ENCODE assay signal across 16 cellular contexts in genomic region chr6:14882394-14883073, GRCh38.
DNase-seq lines count a peak whose midpoint lies in the region; TF ChIP-seq lines count a peak whose summit lies in the region.
"Had no signal": no experiment of that assay in that cellular context is flagged by ENCODE, and none has a peak within 500 bp of the region (broad histone marks: within the 10 kb centered on the region; RNA-seq: fewer than 3 reads in every experiment).

No MANE protein-coding gene starts in this region.

- H3K9me3 ChIP-seq in A673 (ENCODE audit: low read depth, low read length, poor library complexity, severe bottlenecking) (no peaks in the 10 kb centered on the region), testis (no peaks in the 10 kb centered on the region)
- H3K9me3 ChIP-seq: gastroesophageal sphincter had no signal

- POLR2A ChIA-PET in A673 (lab: Charles Lee; ENCODE audit: low non-redundant PET) (no interaction called here), HEK293T (lab: Yijun Ruan, JAX) (no interaction called here)

- CTCF ChIA-PET in A673 (lab: Charles Lee): no interaction called here
- CTCF ChIA-PET in HEK293T (lab: Yijun Ruan, JAX): interaction anchor here (1.2 kb wide), 1 partner anchor 23 kb away, joined by 4 read pairs; no protein-coding TSS in a partner anchor

- DNase-seq in A673 (ENCODE audit: low spot score) (no peak), NB4 (ENCODE audit: low read depth) (peak; percentile 52), epithelial cell of esophagus (ENCODE audit: low read depth) (peak; percentile 74), COLO829 (ENCODE audit: low spot score) (no peak), HEK293T (ENCODE audit: extremely low spot score) (no peak), testis (no peak), AG08396 (ENCODE audit: low spot score) (no peak)
- DNase-seq: activated CD4-positive, alpha-beta T cell treated with anti-CD3 and anti-CD28 coated beads for 1 hour; activated T-cell treated with anti-CD3 and anti-CD28 coated beads, Interleukin-2, amount 50 U/mL, for 4 hours; dorsolateral prefrontal cortex; MM.1S; NCI-H446; OCI-M1; T-cell had no signal

- 57 to 67% methylated on average over 9 of the region's 9 CpGs for WGBS in testis, 2 donors

- H3K27me3 Mint-ChIP-seq in nephron (ENCODE audit: low read depth): peaks cover 12% of the 10 kb centered on the region
- H3K27me3 Mint-ChIP-seq: T-cell had no signal

- no peaks in the 10 kb centered on the region for H3K36me3 ChIP-seq in A673 (ENCODE audit: insufficient read depth, low read length, poor library complexity, severe bottlenecking)
- no peaks in the 10 kb centered on the region for H3K36me3 ChIP-seq in testis (ENCODE audit: low read depth, missing control alignments)
- H3K36me3 ChIP-seq: gastroesophageal sphincter had no signal

- H3K27ac ChIP-seq in A673 (ENCODE audit: low read depth, low read length, poor library complexity, severe bottlenecking) (peak overlapping the region; percentile 60), testis (no peak overlapping the region)
- H3K27ac ChIP-seq: dorsolateral prefrontal cortex, gastroesophageal sphincter had no signal

- no peaks in the 10 kb centered on the region for H3K36me3 Mint-ChIP-seq in nephron (ENCODE audit: low read depth)
- H3K36me3 Mint-ChIP-seq: T-cell had no signal

- peak overlapping the region in 2 of 3 experiments; percentile 5 to 42 for H3K4me3 Mint-ChIP-seq in nephron
- H3K4me3 Mint-ChIP-seq: activated T-cell treated with anti-CD3 and anti-CD28 coated beads, Interleukin-2, amount 50 U/mL, for 4 hours; T-cell had no signal

- BruUV-seq in A673 (replicated peaks; lab: Mats Ljungman, UMichigan): no TSS peak

- H3K4me1 Mint-ChIP-seq in nephron: peaks cover 51% of the 10 kb centered on the region

- H3K4me3 ChIP-seq in A673 (ENCODE audit: low read depth, low read length, poor library complexity, severe bottlenecking) (no peak overlapping the region), NB4 (ENCODE audit: low read depth, low read length) (no peak overlapping the region), epithelial cell of esophagus (ENCODE audit: low read length) (no peak overlapping the region), testis (no peak overlapping the region)
- H3K4me3 ChIP-seq: dorsolateral prefrontal cortex, gastroesophageal sphincter had no signal

- H3K27ac Mint-ChIP-seq in nephron: peak overlapping the region; percentile 60 to 73 (median 64)
- H3K27ac Mint-ChIP-seq: T-cell had no signal

- intact Hi-C loops in A673 (cut with micrococcal nuclease; ENCODE audit: unreplicated experiment) (no loop called here), testis (cut with DNase I; ENCODE audit: low total_unique reads) (no loop called here)

- no peak for TF ChIP-seq POLR2A in NB4 (IDR thresholded peaks at IDR 0.05; ENCODE audit: extremely low read depth, insufficient read length)
- TF ChIP-seq POLR2A in testis (IDR thresholded peaks at IDR 0.05): no peak

- TF ChIP-seq CTCF in A673 (conservative IDR thresholded peaks at IDR 0.05; ENCODE audit: low read depth, low read length): no peak
- no peak for TF ChIP-seq CTCF in NB4 (IDR thresholded peaks at IDR 0.05; ENCODE audit: low read depth, low read length)
- no peak for TF ChIP-seq CTCF in epithelial cell of esophagus (IDR thresholded peaks at IDR 0.05; ENCODE audit: insufficient read depth, low read depth, low read length, missing control alignments)
- TF ChIP-seq CTCF in nephron (IDR thresholded peaks at IDR 0.05; ENCODE audit: unreplicated experiment in 3 of 3): no peak
- TF ChIP-seq CTCF in testis (IDR thresholded peaks at IDR 0.05): no peak

- H3K27me3 ChIP-seq in A673 (replicated peaks; ENCODE audit: insufficient read depth, low read depth, low read length, poor library complexity): no peaks in the 10 kb centered on the region
- H3K27me3 ChIP-seq in testis: no peaks in the 10 kb centered on the region
- H3K27me3 ChIP-seq: dorsolateral prefrontal cortex, gastroesophageal sphincter had no signal

- no peaks in the 10 kb centered on the region for H3K9me3 Mint-ChIP-seq in nephron
- H3K9me3 Mint-ChIP-seq: activated T-cell treated with anti-CD3 and anti-CD28 coated beads, Interleukin-2, amount 50 U/mL, for 4 hours; T-cell had no signal

- peaks cover 58% of the 10 kb centered on the region for H3K4me1 ChIP-seq in A673 (ENCODE audit: insufficient read depth, low read length, poor library complexity, severe bottlenecking)
- H3K4me1 ChIP-seq in testis: no peaks in the 10 kb centered on the region

TF ChIP-seq in HEK293T, 16 proteins besides CTCF, POLR2A, EP300 and RAD21:
- TF ChIP-seq BHLHE40 (IDR thresholded peaks at IDR 0.05; ENCODE audit: borderline replicate concordance): no peak

Comparison
In these comparisons a context has a peak if more than half of its experiments do, and no peak if none do; other contexts are left out.
1. DNase-seq: peak in NB4 (single experiment) and epithelial cell of esophagus (single experiment); none in A673 (single experiment), COLO829 (single experiment), HEK293T (single experiment), testis (single experiment) and AG08396 (single experiment).